In genomic region chr1:150151291-150152181, GRCh38 we compare ENCODE assay signal across 1 cellular context.
TF ChIP-seq lines count a peak whose summit lies in the region.

No MANE protein-coding gene starts in this region.

TF ChIP-seq in HepG2, 621 proteins besides CTCF, POLR2A, EP300 and RAD21 (continued from another document):
- no peak for TF ChIP-seq BCLAF1 (IDR thresholded peaks at IDR 0.05)
- no peak for TF ChIP-seq BRD4 (CRISPR knock-in tag; IDR thresholded peaks at IDR 0.05)
- no peak for TF ChIP-seq ZNF710 (CRISPR knock-in tag; IDR thresholded peaks at IDR 0.05; ENCODE audit: borderline replicate concordance)
- no peak for TF ChIP-seq ZSCAN9 (CRISPR knock-in tag; IDR thresholded peaks at IDR 0.05; ENCODE audit: borderline replicate concordance)
- TF ChIP-seq FOSL1 (CRISPR knock-in tag; IDR thresholded peaks at IDR 0.05; ENCODE audit: borderline replicate concordance): no peak
- no peak for TF ChIP-seq NKX3-1 (CRISPR knock-in tag; IDR thresholded peaks at IDR 0.05)
- no peak for TF ChIP-seq CSRNP2 (CRISPR knock-in tag; conservative IDR thresholded peaks at IDR 0.05; ENCODE audit: low read depth)
- TF ChIP-seq, protein P1, sequence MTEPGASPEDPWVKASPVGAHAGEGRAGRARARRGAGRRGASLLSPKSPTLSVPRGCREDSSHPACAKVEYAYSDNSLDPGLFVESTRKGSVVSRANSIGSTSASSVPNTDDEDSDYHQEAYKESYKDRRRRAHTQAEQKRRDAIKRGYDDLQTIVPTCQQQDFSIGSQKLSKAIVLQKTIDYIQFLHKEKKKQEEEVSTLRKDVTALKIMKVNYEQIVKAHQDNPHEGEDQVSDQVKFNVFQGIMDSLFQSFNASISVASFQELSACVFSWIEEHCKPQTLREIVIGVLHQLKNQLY (CRISPR knock-in tag; IDR thresholded peaks at IDR 0.05): no peak
- TF ChIP-seq KLF16 (CRISPR knock-in tag; IDR thresholded peaks at IDR 0.05): no peak
